In the genomic region with DNA sequence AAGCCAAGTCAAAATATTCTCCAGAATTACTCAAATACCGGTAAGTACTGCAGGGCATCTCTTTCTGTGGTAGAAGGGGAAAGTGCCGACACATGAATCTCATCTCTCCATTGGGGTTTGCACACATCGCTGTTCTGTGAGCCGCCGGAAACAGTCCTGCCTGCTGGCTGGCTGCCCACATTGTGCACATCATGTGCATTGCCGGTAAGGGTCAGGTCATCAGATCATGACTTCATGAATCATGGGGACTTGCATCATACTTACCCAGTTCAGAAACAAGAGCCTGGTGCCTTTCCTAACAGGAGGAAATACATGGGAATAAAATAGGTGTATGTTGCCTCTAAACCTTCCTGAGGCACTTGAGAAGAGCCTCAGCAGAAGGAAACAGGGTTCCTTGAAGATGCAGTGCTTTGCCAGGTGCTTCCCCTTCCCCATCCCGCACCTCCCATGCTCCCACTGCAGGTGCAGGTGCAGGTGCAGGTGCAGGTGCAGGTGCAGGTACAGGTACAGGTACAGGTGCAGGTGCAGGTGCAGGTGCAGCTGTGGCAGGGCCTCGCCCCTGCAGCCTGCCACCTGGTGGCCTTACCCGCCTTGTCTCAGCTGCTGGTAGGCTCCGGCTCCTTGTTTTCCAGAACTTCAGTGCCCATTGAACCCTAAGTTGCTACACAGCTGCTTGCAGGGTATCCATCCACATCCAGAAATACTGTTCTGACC, we compare ENCODE assay signal across 1 cellular context.
A peak's percentile ranks its signal among the peaks of the same experiment; 100 is the strongest.
TF ChIP-seq lines count a peak whose summit lies in the region.

No MANE protein-coding gene starts in this region.

TF ChIP-seq in HEK293, 187 proteins besides CTCF, POLR2A, EP300 and RAD21 (continued from another document):
- TF ChIP-seq, protein P1, sequence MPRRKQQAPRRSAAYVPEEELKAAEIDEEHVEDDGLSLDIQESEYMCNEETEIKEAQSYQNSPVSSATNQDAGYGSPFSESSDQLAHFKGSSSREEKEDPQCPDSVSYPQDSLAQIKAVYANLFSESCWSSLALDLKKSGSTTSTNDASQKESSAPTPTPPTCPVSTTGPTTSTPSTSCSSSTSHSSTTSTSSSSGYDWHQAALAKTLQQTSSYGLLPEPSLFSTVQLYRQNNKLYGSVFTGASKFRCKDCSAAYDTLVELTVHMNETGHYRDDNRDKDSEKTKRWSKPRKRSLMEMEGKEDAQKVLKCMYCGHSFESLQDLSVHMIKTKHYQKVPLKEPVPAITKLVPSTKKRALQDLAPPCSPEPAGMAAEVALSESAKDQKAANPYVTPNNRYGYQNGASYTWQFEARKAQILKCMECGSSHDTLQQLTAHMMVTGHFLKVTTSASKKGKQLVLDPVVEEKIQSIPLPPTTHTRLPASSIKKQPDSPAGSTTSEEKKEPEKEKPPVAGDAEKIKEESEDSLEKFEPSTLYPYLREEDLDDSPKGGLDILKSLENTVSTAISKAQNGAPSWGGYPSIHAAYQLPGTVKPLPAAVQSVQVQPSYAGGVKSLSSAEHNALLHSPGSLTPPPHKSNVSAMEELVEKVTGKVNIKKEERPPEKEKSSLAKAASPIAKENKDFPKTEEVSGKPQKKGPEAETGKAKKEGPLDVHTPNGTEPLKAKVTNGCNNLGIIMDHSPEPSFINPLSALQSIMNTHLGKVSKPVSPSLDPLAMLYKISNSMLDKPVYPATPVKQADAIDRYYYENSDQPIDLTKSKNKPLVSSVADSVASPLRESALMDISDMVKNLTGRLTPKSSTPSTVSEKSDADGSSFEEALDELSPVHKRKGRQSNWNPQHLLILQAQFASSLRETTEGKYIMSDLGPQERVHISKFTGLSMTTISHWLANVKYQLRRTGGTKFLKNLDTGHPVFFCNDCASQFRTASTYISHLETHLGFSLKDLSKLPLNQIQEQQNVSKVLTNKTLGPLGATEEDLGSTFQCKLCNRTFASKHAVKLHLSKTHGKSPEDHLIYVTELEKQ (tag by site-specific recombination; IDR thresholded peaks at IDR 0.05; ENCODE audit: borderline replicate concordance) = no peak
- no peak for TF ChIP-seq ZNF830 (tag by site-specific recombination; IDR thresholded peaks at IDR 0.05; ENCODE audit: low read depth)
- TF ChIP-seq ZBTB21 (tag by site-specific recombination; IDR thresholded peaks at IDR 0.05) = peak; percentile 85
- TF ChIP-seq, protein P2, sequence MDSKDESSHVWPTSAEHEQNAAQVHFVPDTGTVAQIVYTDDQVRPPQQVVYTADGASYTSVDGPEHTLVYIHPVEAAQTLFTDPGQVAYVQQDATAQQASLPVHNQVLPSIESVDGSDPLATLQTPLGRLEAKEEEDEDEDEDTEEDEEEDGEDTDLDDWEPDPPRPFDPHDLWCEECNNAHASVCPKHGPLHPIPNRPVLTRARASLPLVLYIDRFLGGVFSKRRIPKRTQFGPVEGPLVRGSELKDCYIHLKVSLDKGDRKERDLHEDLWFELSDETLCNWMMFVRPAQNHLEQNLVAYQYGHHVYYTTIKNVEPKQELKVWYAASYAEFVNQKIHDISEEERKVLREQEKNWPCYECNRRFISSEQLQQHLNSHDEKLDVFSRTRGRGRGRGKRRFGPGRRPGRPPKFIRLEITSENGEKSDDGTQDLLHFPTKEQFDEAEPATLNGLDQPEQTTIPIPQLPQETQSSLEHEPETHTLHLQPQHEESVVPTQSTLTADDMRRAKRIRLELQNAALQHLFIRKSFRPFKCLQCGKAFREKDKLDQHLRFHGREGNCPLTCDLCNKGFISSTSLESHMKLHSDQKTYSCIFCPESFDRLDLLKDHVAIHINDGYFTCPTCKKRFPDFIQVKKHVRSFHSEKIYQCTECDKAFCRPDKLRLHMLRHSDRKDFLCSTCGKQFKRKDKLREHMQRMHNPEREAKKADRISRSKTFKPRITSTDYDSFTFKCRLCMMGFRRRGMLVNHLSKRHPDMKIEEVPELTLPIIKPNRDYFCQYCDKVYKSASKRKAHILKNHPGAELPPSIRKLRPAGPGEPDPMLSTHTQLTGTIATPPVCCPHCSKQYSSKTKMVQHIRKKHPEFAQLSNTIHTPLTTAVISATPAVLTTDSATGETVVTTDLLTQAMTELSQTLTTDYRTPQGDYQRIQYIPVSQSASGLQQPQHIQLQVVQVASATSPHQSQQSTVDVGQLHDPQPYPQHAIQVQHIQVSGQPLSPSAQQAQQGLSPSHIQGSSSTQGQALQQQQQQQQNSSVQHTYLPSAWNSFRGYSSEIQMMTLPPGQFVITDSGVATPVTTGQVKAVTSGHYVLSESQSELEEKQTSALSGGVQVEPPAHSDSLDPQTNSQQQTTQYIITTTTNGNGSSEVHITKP (tag by site-specific recombination; IDR thresholded peaks at IDR 0.05) = no peak
- TF ChIP-seq, protein P3, sequence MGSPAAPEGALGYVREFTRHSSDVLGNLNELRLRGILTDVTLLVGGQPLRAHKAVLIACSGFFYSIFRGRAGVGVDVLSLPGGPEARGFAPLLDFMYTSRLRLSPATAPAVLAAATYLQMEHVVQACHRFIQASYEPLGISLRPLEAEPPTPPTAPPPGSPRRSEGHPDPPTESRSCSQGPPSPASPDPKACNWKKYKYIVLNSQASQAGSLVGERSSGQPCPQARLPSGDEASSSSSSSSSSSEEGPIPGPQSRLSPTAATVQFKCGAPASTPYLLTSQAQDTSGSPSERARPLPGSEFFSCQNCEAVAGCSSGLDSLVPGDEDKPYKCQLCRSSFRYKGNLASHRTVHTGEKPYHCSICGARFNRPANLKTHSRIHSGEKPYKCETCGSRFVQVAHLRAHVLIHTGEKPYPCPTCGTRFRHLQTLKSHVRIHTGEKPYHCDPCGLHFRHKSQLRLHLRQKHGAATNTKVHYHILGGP (tag by site-specific recombination; IDR thresholded peaks at IDR 0.05) = 0 out of 2 replicates have a peak, but pooled peaks have one; percentile 8
- no peak for TF ChIP-seq ZNF626 (tag by site-specific recombination; IDR thresholded peaks at IDR 0.05)
- no peak for TF ChIP-seq ZBTB20 (tag by site-specific recombination; IDR thresholded peaks at IDR 0.05)
- TF ChIP-seq, protein P4, sequence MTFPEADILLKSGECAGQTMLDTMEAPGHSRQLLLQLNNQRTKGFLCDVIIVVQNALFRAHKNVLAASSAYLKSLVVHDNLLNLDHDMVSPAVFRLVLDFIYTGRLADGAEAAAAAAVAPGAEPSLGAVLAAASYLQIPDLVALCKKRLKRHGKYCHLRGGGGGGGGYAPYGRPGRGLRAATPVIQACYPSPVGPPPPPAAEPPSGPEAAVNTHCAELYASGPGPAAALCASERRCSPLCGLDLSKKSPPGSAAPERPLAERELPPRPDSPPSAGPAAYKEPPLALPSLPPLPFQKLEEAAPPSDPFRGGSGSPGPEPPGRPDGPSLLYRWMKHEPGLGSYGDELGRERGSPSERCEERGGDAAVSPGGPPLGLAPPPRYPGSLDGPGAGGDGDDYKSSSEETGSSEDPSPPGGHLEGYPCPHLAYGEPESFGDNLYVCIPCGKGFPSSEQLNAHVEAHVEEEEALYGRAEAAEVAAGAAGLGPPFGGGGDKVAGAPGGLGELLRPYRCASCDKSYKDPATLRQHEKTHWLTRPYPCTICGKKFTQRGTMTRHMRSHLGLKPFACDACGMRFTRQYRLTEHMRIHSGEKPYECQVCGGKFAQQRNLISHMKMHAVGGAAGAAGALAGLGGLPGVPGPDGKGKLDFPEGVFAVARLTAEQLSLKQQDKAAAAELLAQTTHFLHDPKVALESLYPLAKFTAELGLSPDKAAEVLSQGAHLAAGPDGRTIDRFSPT (tag by site-specific recombination; IDR thresholded peaks at IDR 0.05) = no peak
- peak; percentile 84 for TF ChIP-seq ZBTB17 (tag by site-specific recombination; IDR thresholded peaks at IDR 0.05)
- no peak for TF ChIP-seq SP3 (tag by site-specific recombination; IDR thresholded peaks at IDR 0.05)
- TF ChIP-seq, protein P5, sequence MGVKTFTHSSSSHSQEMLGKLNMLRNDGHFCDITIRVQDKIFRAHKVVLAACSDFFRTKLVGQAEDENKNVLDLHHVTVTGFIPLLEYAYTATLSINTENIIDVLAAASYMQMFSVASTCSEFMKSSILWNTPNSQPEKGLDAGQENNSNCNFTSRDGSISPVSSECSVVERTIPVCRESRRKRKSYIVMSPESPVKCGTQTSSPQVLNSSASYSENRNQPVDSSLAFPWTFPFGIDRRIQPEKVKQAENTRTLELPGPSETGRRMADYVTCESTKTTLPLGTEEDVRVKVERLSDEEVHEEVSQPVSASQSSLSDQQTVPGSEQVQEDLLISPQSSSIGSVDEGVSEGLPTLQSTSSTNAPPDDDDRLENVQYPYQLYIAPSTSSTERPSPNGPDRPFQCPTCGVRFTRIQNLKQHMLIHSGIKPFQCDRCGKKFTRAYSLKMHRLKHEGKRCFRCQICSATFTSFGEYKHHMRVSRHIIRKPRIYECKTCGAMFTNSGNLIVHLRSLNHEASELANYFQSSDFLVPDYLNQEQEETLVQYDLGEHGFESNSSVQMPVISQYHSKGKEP (tag by site-specific recombination; IDR thresholded peaks at IDR 0.05) = no peak
- TF ChIP-seq ZNF155 (tag by site-specific recombination; IDR thresholded peaks at IDR 0.05) = no peak
- TF ChIP-seq, protein P6, sequence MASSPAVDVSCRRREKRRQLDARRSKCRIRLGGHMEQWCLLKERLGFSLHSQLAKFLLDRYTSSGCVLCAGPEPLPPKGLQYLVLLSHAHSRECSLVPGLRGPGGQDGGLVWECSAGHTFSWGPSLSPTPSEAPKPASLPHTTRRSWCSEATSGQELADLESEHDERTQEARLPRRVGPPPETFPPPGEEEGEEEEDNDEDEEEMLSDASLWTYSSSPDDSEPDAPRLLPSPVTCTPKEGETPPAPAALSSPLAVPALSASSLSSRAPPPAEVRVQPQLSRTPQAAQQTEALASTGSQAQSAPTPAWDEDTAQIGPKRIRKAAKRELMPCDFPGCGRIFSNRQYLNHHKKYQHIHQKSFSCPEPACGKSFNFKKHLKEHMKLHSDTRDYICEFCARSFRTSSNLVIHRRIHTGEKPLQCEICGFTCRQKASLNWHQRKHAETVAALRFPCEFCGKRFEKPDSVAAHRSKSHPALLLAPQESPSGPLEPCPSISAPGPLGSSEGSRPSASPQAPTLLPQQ (tag by site-specific recombination; IDR thresholded peaks at IDR 0.05) = peak; percentile 62; the same call in 1 of the 2 replicates
- TF ChIP-seq, protein P7, sequence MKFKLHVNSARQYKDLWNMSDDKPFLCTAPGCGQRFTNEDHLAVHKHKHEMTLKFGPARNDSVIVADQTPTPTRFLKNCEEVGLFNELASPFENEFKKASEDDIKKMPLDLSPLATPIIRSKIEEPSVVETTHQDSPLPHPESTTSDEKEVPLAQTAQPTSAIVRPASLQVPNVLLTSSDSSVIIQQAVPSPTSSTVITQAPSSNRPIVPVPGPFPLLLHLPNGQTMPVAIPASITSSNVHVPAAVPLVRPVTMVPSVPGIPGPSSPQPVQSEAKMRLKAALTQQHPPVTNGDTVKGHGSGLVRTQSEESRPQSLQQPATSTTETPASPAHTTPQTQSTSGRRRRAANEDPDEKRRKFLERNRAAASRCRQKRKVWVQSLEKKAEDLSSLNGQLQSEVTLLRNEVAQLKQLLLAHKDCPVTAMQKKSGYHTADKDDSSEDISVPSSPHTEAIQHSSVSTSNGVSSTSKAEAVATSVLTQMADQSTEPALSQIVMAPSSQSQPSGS (tag by site-specific recombination; IDR thresholded peaks at IDR 0.05; ENCODE audit: low read depth) = 0 out of 2 replicates have a peak, but pooled peaks have one; percentile 5
- TF ChIP-seq ZBTB1 (tag by site-specific recombination; IDR thresholded peaks at IDR 0.05) = no peak
- TF ChIP-seq, protein P8, sequence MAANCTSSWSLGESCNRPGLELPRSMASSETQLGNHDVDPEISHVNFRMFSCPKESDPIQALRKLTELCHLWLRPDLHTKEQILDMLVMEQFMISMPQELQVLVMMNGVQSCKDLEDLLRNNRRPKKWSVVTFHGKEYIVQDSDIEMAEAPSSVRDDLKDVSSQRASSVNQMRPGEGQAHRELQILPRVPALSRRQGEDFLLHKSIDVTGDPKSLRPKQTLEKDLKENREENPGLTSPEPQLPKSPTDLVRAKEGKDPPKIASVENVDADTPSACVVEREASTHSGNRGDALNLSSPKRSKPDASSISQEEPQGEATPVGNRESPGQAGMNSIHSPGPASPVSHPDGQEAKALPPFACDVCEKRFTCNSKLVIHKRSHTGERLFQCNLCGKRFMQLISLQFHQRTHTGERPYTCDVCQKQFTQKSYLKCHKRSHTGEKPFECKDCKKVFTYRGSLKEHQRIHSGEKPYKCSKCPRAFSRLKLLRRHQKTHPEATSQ (tag by site-specific recombination; IDR thresholded peaks at IDR 0.05) = no peak
